14 cellular contexts compared by ENCODE assay signal in the genomic region with DNA sequence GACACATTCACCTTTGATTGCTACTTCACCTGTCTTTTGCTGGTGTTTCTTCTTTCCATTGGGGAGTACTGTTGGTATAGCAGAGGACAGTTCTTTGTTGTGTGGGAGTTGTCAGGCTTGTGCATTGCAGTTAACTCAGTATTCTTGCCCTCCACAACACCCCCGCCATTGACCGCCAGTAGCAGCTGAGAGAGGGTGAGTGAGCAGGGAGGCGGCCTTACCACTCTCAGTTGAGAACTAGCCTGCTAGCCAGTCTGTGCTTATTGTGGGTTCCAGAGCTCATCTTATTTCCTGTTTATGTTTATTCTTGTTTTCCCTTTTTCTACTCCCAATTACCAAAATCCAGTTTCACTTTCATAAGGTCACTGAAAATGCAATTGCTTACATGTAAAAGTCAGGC. TPM values are rescaled to one million over a fixed set of nuclear protein-coding genes. Genes with fewer than 3 reads are reported as not detected.
A peak's percentile ranks its signal among the peaks of the same experiment; 100 is the strongest.
DNase-seq lines count a peak whose midpoint lies in the region; ATAC-seq, FAIRE-seq and TF ChIP-seq lines count a peak whose summit lies in the region.
"Had no signal": no experiment of that assay in that cellular context is flagged by ENCODE, and none has a peak within 500 bp of the region (broad histone marks: within the 10 kb centered on the region; RNA-seq: fewer than 3 reads in every experiment).

No MANE protein-coding gene starts in this region.

- peak; percentile 60 for ATAC-seq in GM21447 (IDR thresholded peaks at IDR 0.05; ENCODE audit: unreplicated experiment)
- no peak for ATAC-seq in mucosa of descending colon

- H3K79me1 ChIP-seq in mesendoderm (ENCODE audit: low read length), result peaks cover 4% of the 10 kb centered on the region

- CTCF ChIA-PET in CD8-positive, alpha-beta memory T cell (lab: Charles Lee), result no interaction called here

- no peak overlapping the region for H2BK5ac ChIP-seq in mesendoderm (ENCODE audit: low read length)

- FAIRE-seq in GM19239 (lab: Jason Lieb, UNC), result no peak
- FAIRE-seq: H54 had no signal

- H4K8ac ChIP-seq in mesendoderm (ENCODE audit: low read depth, low read length), result no peak overlapping the region

- H3K23ac ChIP-seq in mesendoderm (ENCODE audit: low read length), result no peak overlapping the region

- peak overlapping the region in 5 of 7 donors; percentile 23 to 75 (median 62) for H3K4me3 Mint-ChIP-seq in CD8-positive, alpha-beta memory T cell

- no peak overlapping the region for H4K5ac ChIP-seq in mesendoderm (ENCODE audit: low read length)

- no peaks in the 10 kb centered on the region for H3K27me3 ChIP-seq in CD8-positive, alpha-beta memory T cell (ENCODE audit: insufficient read depth, low read length, poor library complexity, severe bottlenecking)
- H3K27me3 ChIP-seq in mesendoderm (ENCODE audit: insufficient read depth, low read length, poor library complexity), result no peaks in the 10 kb centered on the region
- H3K27me3 ChIP-seq in breast epithelium, result no peaks in the 10 kb centered on the region
- H3K27me3 ChIP-seq: brain microvascular endothelial cell had no signal

- no peak overlapping the region for H3K27ac ChIP-seq in CD8-positive, alpha-beta memory T cell (ENCODE audit: low read depth, low read length)
- H3K27ac ChIP-seq in mesendoderm (ENCODE audit: low read depth, low read length), result no peak overlapping the region
- no peak overlapping the region for H3K27ac ChIP-seq in breast epithelium
- H3K27ac ChIP-seq: brain microvascular endothelial cell had no signal

- H2BK15ac ChIP-seq in mesendoderm (replicated peaks; ENCODE audit: low read depth), result no peak overlapping the region

- H3K4me2 ChIP-seq in mesendoderm (ENCODE audit: low read length), result no peak overlapping the region
- H3K4me2 ChIP-seq: smooth muscle cell had no signal

- H3K36me3 ChIP-seq in CD8-positive, alpha-beta memory T cell (ENCODE audit: insufficient read depth, low read length), result no peaks in the 10 kb centered on the region
- H3K36me3 ChIP-seq in mesendoderm (ENCODE audit: control insufficient read depth, insufficient read depth, low read length) (no peaks in the 10 kb centered on the region), breast epithelium (no peaks in the 10 kb centered on the region), mucosa of descending colon (ENCODE audit: low read depth) (no peaks in the 10 kb centered on the region)
- H3K36me3 ChIP-seq: brain microvascular endothelial cell had no signal

- peaks cover 52% of the 10 kb centered on the region for H3K4me1 ChIP-seq in CD8-positive, alpha-beta memory T cell (ENCODE audit: insufficient read depth, low read length)
- H3K4me1 ChIP-seq in mesendoderm (ENCODE audit: control insufficient read depth, low read depth, low read length) (peaks cover 2% of the 10 kb centered on the region), breast epithelium (peaks cover 0 to 3% of the 10 kb centered on the region in 2 donors), mucosa of descending colon (ENCODE audit: low read depth) (peaks cover 6% of the 10 kb centered on the region)

- peak in 2 of 5 donors; percentile 12 to 48 for DNase-seq in CD8-positive, alpha-beta memory T cell
- DNase-seq in NB4 (ENCODE audit: low read depth) (peak; percentile 19), mesendoderm (peak; percentile 20), GM19239 (ENCODE audit: insufficient read length, low spot score) (no peak), breast epithelium (ENCODE audit: low spot score in 2 of 2) (no peak), mucosa of descending colon (no peak)
- no peak for DNase-seq in stimulated activated CD4-positive, alpha-beta T cell treated with anti-CD3 and anti-CD28 coated beads, Interleukin-2, amount 100 ng/mL, for 24 hours
- DNase-seq: activated T-cell treated with anti-CD3 and anti-CD28 coated beads for 4 hours, brain microvascular endothelial cell, NCI-H1417, T-helper 9 cell had no signal

- H3K9me3 ChIP-seq in CD8-positive, alpha-beta memory T cell (ENCODE audit: low read length), result no peaks in the 10 kb centered on the region
- H3K9me3 ChIP-seq in breast epithelium (no peaks in the 10 kb centered on the region), mucosa of descending colon (no peaks in the 10 kb centered on the region)

- H3K4me1 Mint-ChIP-seq in CD8-positive, alpha-beta memory T cell, result peaks cover 75 to 97% (median 88%) of the 10 kb centered on the region in 3 donors

- no peak for TF ChIP-seq CTCF in NB4 (IDR thresholded peaks at IDR 0.05; ENCODE audit: low read depth, low read length)
- no peak for TF ChIP-seq CTCF in breast epithelium (IDR thresholded peaks at IDR 0.05)
- TF ChIP-seq CTCF in mucosa of descending colon (IDR thresholded peaks at IDR 0.05), result no peak

- peak overlapping the region in 6 of 8 donors; percentile 39 to 92 (median 58) for H3K27ac Mint-ChIP-seq in CD8-positive, alpha-beta memory T cell

- no peak overlapping the region for H2BK120ac ChIP-seq in mesendoderm (ENCODE audit: low read depth, low read length)

- no peak overlapping the region for H3K9ac ChIP-seq in mesendoderm (ENCODE audit: low read length)

- POLR2A ChIA-PET in CD8-positive, alpha-beta memory T cell (lab: Charles Lee), result no interaction called here

- H3K27me3 Mint-ChIP-seq in CD8-positive, alpha-beta memory T cell, result no peaks in the 10 kb centered on the region

- H3K79me2 ChIP-seq in mesendoderm (ENCODE audit: control insufficient read depth, insufficient read depth, low read length), result peaks cover 2% of the 10 kb centered on the region

- H3K18ac ChIP-seq in mesendoderm (ENCODE audit: low read length), result no peak overlapping the region

- no peak overlapping the region for H3K56ac ChIP-seq in mesendoderm (ENCODE audit: low read length)

- WGBS in mesendoderm (ENCODE audit: extremely low coverage, insufficient coverage, low lambda C conversion rate), result no CpG with 5 or more reads among the region's 3 CpGs

- intact Hi-C loops in breast epithelium (cut with DNase I; ENCODE audit: low total_unique reads) (no loop called here), mucosa of descending colon (cut with DNase I, micrococcal nuclease) (no loop called here)

- TF ChIP-seq POLR2A in NB4 (IDR thresholded peaks at IDR 0.05; ENCODE audit: extremely low read depth, insufficient read length), result no peak
- no peak for TF ChIP-seq POLR2A in breast epithelium (IDR thresholded peaks at IDR 0.05)

- peaks cover 0 to 3% (median 2%) of the 10 kb centered on the region in 3 donors for H3K36me3 Mint-ChIP-seq in CD8-positive, alpha-beta memory T cell

- H3K4ac ChIP-seq in mesendoderm (ENCODE audit: low read depth, low read length), result no peak overlapping the region

- no peaks in the 10 kb centered on the region for H3K9me3 Mint-ChIP-seq in CD8-positive, alpha-beta memory T cell

- H2AK5ac ChIP-seq in mesendoderm (ENCODE audit: low read length), result no peak overlapping the region

- H3K4me3 ChIP-seq in CD8-positive, alpha-beta memory T cell (ENCODE audit: low read length), result no peak overlapping the region
- H3K4me3 ChIP-seq in NB4 (ENCODE audit: low read depth, low read length), result no peak overlapping the region
- H3K4me3 ChIP-seq in mesendoderm (ENCODE audit: low read length), result no peak overlapping the region
- H3K4me3 ChIP-seq in breast epithelium, result no peak overlapping the region
- no peak overlapping the region for H3K4me3 ChIP-seq in mucosa of descending colon
- H3K4me3 ChIP-seq: smooth muscle cell had no signal

RNA-seq across cellular contexts. Expression of a gene that starts 52.2 kb away (rescaled TPM):
- total RNA-seq in CD8-positive, alpha-beta memory T cell, result 10 to 100 TPM; 47.8 to 51.0 TPM
- polyA plus RNA-seq in CD8-positive, alpha-beta memory T cell, result 41.4 TPM
- polyA plus RNA-seq in mesendoderm (2013, experiment 1 of 2), result 23.9 TPM
- polyA plus RNA-seq in mesendoderm (2013, experiment 2 of 2), result 22.4 TPM
- 10 to 100 TPM; 12.0 to 24.7 (median 23.3) TPM for total RNA-seq in breast epithelium
- 10 to 100 TPM; 22.2 to 32.4 (median 23.5) TPM for total RNA-seq in mucosa of descending colon

Comparison
In these comparisons a context has a peak if more than half of its experiments do, and no peak if none do; other contexts are left out.
1. DNase-seq: peak in NB4 (single experiment) and mesendoderm (single experiment); none in GM19239 (single experiment), breast epithelium (0 of 2), stimulated activated CD4-positive, alpha-beta T cell treated with anti-CD3 and anti-CD28 coated beads, Interleukin-2, amount 100 ng/mL, for 24 hours (0 of 2) and mucosa of descending colon (0 of 3).